10 cellular contexts compared by ENCODE assay signal in the genomic region with DNA sequence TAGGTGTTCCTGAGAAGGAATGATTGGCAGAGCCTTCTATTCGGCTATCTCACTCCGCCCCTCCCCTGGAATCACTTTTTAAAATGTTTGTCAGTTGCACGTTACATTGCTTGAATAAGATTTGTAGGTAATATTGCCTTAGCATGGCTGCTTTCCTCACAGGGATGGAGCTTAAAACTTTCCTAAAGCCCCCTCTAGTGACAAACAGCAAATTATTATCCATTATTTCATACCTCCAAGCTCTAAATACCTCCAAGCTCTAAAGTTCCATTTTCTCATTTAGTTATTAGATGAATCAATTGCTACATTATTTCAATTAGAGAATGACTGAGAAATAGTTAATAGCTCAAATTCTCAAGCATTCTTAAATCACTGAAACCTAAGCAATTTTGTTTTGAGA. TPM values are rescaled to one million over a fixed set of nuclear protein-coding genes. Genes with fewer than 3 reads are reported as not detected.
DNase-seq lines count a peak whose midpoint lies in the region; ATAC-seq and TF ChIP-seq lines count a peak whose summit lies in the region.
"Had no signal": no experiment of that assay in that cellular context is flagged by ENCODE, and none has a peak within 500 bp of the region (broad histone marks: within the 10 kb centered on the region; RNA-seq: fewer than 3 reads in every experiment).

No MANE protein-coding gene starts in this region.

- no peak for ATAC-seq in HG03095 (IDR thresholded peaks at IDR 0.05; ENCODE audit: unreplicated experiment)

- H3K23ac ChIP-seq in neuronal stem cell (ENCODE audit: low read depth, low read length, poor library complexity) = no peak overlapping the region

- peaks cover 0 to 13% (median 0%) of the 10 kb centered on the region in 3 experiments for H3K27me3 ChIP-seq in neuronal stem cell (ENCODE audit: control insufficient read depth in 3 of 3, insufficient read depth in 3 of 3, low read depth in 1 of 3, low read length in 3 of 3)

- no peak overlapping the region for H3K4me3 ChIP-seq in neuronal stem cell (ENCODE audit: low read length in 2 of 2)

- WGBS in neuronal stem cell (ENCODE audit: extremely low coverage in 2 of 2, insufficient read length in 2 of 2, insufficient replicate concordance in 1 of 2), 2 donors = no CpG with 5 or more reads among the region's 3 CpGs

- H3K36me3 Mint-ChIP-seq in brain = no peaks in the 10 kb centered on the region

- TF ChIP-seq CTCF in brain (conservative IDR thresholded peaks at IDR 0.05) = peak; percentile 67 to 75

- H3K27ac Mint-ChIP-seq in brain = peak overlapping the region in 1 of 5 experiments; percentile 45

- no peak overlapping the region for H4K91ac ChIP-seq in neuronal stem cell (ENCODE audit: low read depth, low read length, poor library complexity)

- no peak overlapping the region for H2BK120ac ChIP-seq in neuronal stem cell (ENCODE audit: low read depth, low read length)

- H3K4ac ChIP-seq in neuronal stem cell (ENCODE audit: low read length) = no peak overlapping the region

- H2AFZ ChIP-seq in neuronal stem cell (ENCODE audit: low read length) = peak overlapping the region; percentile 78

- H3K9ac ChIP-seq in neuronal stem cell (ENCODE audit: low read depth, low read length, poor library complexity) = no peak overlapping the region

- peaks cover 6% of the 10 kb centered on the region for H3K27me3 Mint-ChIP-seq in brain

- no peak overlapping the region for H3K14ac ChIP-seq in neuronal stem cell (ENCODE audit: low read length)

- H3K18ac ChIP-seq in neuronal stem cell (ENCODE audit: low read length) = no peak overlapping the region

- peaks cover 0 to 3% of the 10 kb centered on the region in 2 donors for H3K9me3 ChIP-seq in neuronal stem cell (replicated peaks in 1 of 2; ENCODE audit: control insufficient read depth in 2 of 2, insufficient read depth in 1 of 2, low read depth in 1 of 2, low read length in 2 of 2)

- no peak overlapping the region for H2BK5ac ChIP-seq in neuronal stem cell (ENCODE audit: low read length)

- H2AK5ac ChIP-seq in neuronal stem cell (ENCODE audit: low read depth, low read length) = no peak overlapping the region

- no peaks in the 10 kb centered on the region for H3K36me3 ChIP-seq in neuronal stem cell (replicated peaks in 1 of 2; ENCODE audit: control insufficient read depth in 2 of 2, insufficient read depth in 2 of 2, low read length in 2 of 2)

- peaks cover 3 to 6% of the 10 kb centered on the region in 2 donors for H3K4me1 ChIP-seq in neuronal stem cell (ENCODE audit: control insufficient read depth in 2 of 2, insufficient read depth in 1 of 2, low read depth in 1 of 2, low read length in 2 of 2)

- H3K4me1 Mint-ChIP-seq in brain = peaks cover 10% of the 10 kb centered on the region

- no peak overlapping the region for H4K8ac ChIP-seq in neuronal stem cell (ENCODE audit: low read depth, low read length)

- no peak overlapping the region for H3K4me3 Mint-ChIP-seq in brain

- H3K9me3 Mint-ChIP-seq in brain = peaks cover 9 to 19% (median 13%) of the 10 kb centered on the region in 5 experiments

- no peak overlapping the region for H2BK12ac ChIP-seq in neuronal stem cell (ENCODE audit: low read length)

- H3K27ac ChIP-seq in neuronal stem cell (replicated peaks; ENCODE audit: low read length) = peak overlapping the region; percentile 22

- DNase-seq in NCI-H1092 treated with DMSO at 0.1 percent for 48 hours (lab: John Stamatoyannopoulos, UW) (peak; percentile 45), NCI-H1092 (lab: John Stamatoyannopoulos, UW) (no peak), NCI-H1105 (lab: John Stamatoyannopoulos, UW) (peak; percentile 6), neuronal stem cell (ENCODE audit: low spot score) (no peak), GF-D8 (lab: John Stamatoyannopoulos, UW) (no peak), NCI-H446 (lab: John Stamatoyannopoulos, UW) (no peak)
- DNase-seq: T-helper 2 cell had no signal

- no peaks in the 10 kb centered on the region for H3K79me1 ChIP-seq in neuronal stem cell (ENCODE audit: low read depth, low read length)

- H3K4me2 ChIP-seq in neuronal stem cell (ENCODE audit: insufficient read depth, low read length, poor library complexity, severe bottlenecking) = no peak overlapping the region

- no peak overlapping the region for H2BK15ac ChIP-seq in neuronal stem cell (ENCODE audit: low read length)

RNA-seq across cellular contexts. Expression of a gene that starts 5.1 kb away (rescaled TPM):
- 11.0 TPM for polyA plus RNA-seq in brain (ENCODE audit: insufficient read depth, low read depth, low replicate concordance)
- polyA plus RNA-seq in neuronal stem cell (2013, experiment 1 of 2) = 33.4 TPM
- polyA plus RNA-seq in neuronal stem cell (2013, experiment 2 of 2) = 34.1 TPM

RNA-seq across cellular contexts. Expression of a gene that starts 57.3 kb away (rescaled TPM):
- polyA plus RNA-seq in brain (ENCODE audit: insufficient read depth, low read depth, low replicate concordance) = 15.8 TPM
- 9.4 TPM for polyA plus RNA-seq in neuronal stem cell (2013, experiment 1 of 2)
- 10.0 TPM for polyA plus RNA-seq in neuronal stem cell (2013, experiment 2 of 2)
- polyA plus RNA-seq: BJ had no signal

Comparison
In these comparisons a context has a peak if more than half of its experiments do, and no peak if none do; other contexts are left out.
1. DNase-seq: peak in NCI-H1092 treated with DMSO at 0.1 percent for 48 hours (single experiment) and NCI-H1105 (single experiment); none in NCI-H1092 (single experiment), neuronal stem cell (single experiment), GF-D8 (single experiment) and NCI-H446 (0 of 2).